In genomic region chr14:63833728-63834127, GRCh38 we compare ENCODE assay signal across 17 cellular contexts. TPM values are rescaled to one million over a fixed set of nuclear protein-coding genes. Genes with fewer than 3 reads are reported as not detected.
DNase-seq lines count a peak whose midpoint lies in the region; TF ChIP-seq lines count a peak whose summit lies in the region.
"Had no signal": no experiment of that assay in that cellular context is flagged by ENCODE, and none has a peak within 500 bp of the region (broad histone marks: within the 10 kb centered on the region; RNA-seq: fewer than 3 reads in every experiment).

No MANE protein-coding gene starts in this region.

- TF ChIP-seq CTCF in chondrocyte (IDR thresholded peaks at IDR 0.05) (peak; percentile 20), osteocyte (IDR thresholded peaks at IDR 0.05) (peak; percentile 14)

- H3K4me1 Mint-ChIP-seq in chondrocyte (ENCODE audit: low read depth) (no peaks in the 10 kb centered on the region), osteocyte (ENCODE audit: unreplicated experiment) (no peaks in the 10 kb centered on the region)
- H3K4me1 Mint-ChIP-seq in activated naive CD4-positive, alpha-beta T cell treated with anti-CD3 and anti-CD28 coated beads, Interleukin-2, amount 10 ng/mL, durations not matched to agents 7 days and 5 days: no peaks in the 10 kb centered on the region
- H3K4me1 Mint-ChIP-seq: CD14-positive monocyte, T-cell had no signal

- H3K9me3 Mint-ChIP-seq in chondrocyte (ENCODE audit: low read depth) (no peaks in the 10 kb centered on the region), osteocyte (ENCODE audit: unreplicated experiment) (no peaks in the 10 kb centered on the region)
- H3K9me3 Mint-ChIP-seq in activated naive CD4-positive, alpha-beta T cell treated with anti-CD3 and anti-CD28 coated beads, Interleukin-2, amount 10 ng/mL, durations not matched to agents 7 days and 5 days: no peaks in the 10 kb centered on the region
- H3K9me3 Mint-ChIP-seq: CD14-positive monocyte, T-cell had no signal

- H3K27ac Mint-ChIP-seq in chondrocyte (ENCODE audit: unreplicated experiment): no peak overlapping the region
- H3K27ac Mint-ChIP-seq in osteocyte (ENCODE audit: unreplicated experiment): no peak overlapping the region
- H3K27ac Mint-ChIP-seq in activated naive CD4-positive, alpha-beta T cell treated with anti-CD3 and anti-CD28 coated beads, Interleukin-2, amount 10 ng/mL, durations not matched to agents 7 days and 5 days: no peak overlapping the region
- H3K27ac Mint-ChIP-seq: CD14-positive monocyte, T-cell had no signal

- DNase-seq in NCI-H1694 (lab: John Stamatoyannopoulos, UW) (peak; percentile 10), NCI-H1694 treated with DMSO at 0.1 percent for 48 hours (lab: John Stamatoyannopoulos, UW) (no peak), NAMALWA (ENCODE audit: low spot score) (peak; percentile 11), chondrocyte (ENCODE audit: low spot score) (no peak), osteocyte (ENCODE audit: extremely low spot score, unreplicated experiment) (no peak), GOT3 (lab: John Stamatoyannopoulos, UW) (no peak), NCI-H1092 (lab: John Stamatoyannopoulos, UW) (no peak)
- no peak for DNase-seq in activated naive CD4-positive, alpha-beta T cell treated with anti-CD3 and anti-CD28 coated beads, Interleukin-2, amount 10 ng/mL, durations not matched to agents 7 days and 5 days
- DNase-seq: 8988T, IMR-90, MM.1S, NCI-H1105, NCI-H2107, NCI-H526, SHP77, T-cell had no signal

- H3K36me3 Mint-ChIP-seq in chondrocyte (ENCODE audit: low read depth) (no peaks in the 10 kb centered on the region), osteocyte (ENCODE audit: unreplicated experiment) (no peaks in the 10 kb centered on the region)
- no peaks in the 10 kb centered on the region for H3K36me3 Mint-ChIP-seq in activated naive CD4-positive, alpha-beta T cell treated with anti-CD3 and anti-CD28 coated beads, Interleukin-2, amount 10 ng/mL, durations not matched to agents 7 days and 5 days
- H3K36me3 Mint-ChIP-seq: CD14-positive monocyte, T-cell had no signal

- H3K27me3 Mint-ChIP-seq in chondrocyte (ENCODE audit: low read depth) (no peaks in the 10 kb centered on the region), osteocyte (ENCODE audit: unreplicated experiment) (peaks cover 6% of the 10 kb centered on the region)
- H3K27me3 Mint-ChIP-seq in activated naive CD4-positive, alpha-beta T cell treated with anti-CD3 and anti-CD28 coated beads, Interleukin-2, amount 10 ng/mL, durations not matched to agents 7 days and 5 days: no peaks in the 10 kb centered on the region
- H3K27me3 Mint-ChIP-seq: T-cell had no signal

- no peak overlapping the region for H3K4me3 Mint-ChIP-seq in chondrocyte (ENCODE audit: unreplicated experiment)
- H3K4me3 Mint-ChIP-seq in osteocyte (ENCODE audit: unreplicated experiment): no peak overlapping the region
- no peak overlapping the region for H3K4me3 Mint-ChIP-seq in activated naive CD4-positive, alpha-beta T cell treated with anti-CD3 and anti-CD28 coated beads, Interleukin-2, amount 10 ng/mL, durations not matched to agents 7 days and 5 days
- H3K4me3 Mint-ChIP-seq: CD14-positive monocyte, T-cell had no signal

- CTCF ChIA-PET in activated naive CD4-positive, alpha-beta T cell treated with anti-CD3 and anti-CD28 coated beads, Interleukin-2, amount 10 ng/mL, durations not matched to agents 7 days and 5 days (lab: Charles Lee): no interaction called here

RNA-seq across cellular contexts. Expression of gene SYNE2, which starts 19.1 kb away (rescaled TPM):
- total RNA-seq in chondrocyte (13.6 to 15.3 TPM (median 14.2 TPM) in 3 replicates), osteocyte (28.4 and 31.9 TPM in 2 replicates)

Comparison
In these comparisons a context has a peak if more than half of its experiments do, and no peak if none do; other contexts are left out.
1. DNase-seq: peak in NCI-H1694 (single experiment) and NAMALWA (single experiment); none in NCI-H1694 treated with DMSO at 0.1 percent for 48 hours (single experiment), chondrocyte (single experiment), osteocyte (single experiment), GOT3 (single experiment), activated naive CD4-positive, alpha-beta T cell treated with anti-CD3 and anti-CD28 coated beads, Interleukin-2, amount 10 ng/mL, durations not matched to agents 7 days and 5 days (single experiment) and NCI-H1092 (single experiment).